Comparison of ENCODE assay signal across 1 cellular context in the genomic region with DNA sequence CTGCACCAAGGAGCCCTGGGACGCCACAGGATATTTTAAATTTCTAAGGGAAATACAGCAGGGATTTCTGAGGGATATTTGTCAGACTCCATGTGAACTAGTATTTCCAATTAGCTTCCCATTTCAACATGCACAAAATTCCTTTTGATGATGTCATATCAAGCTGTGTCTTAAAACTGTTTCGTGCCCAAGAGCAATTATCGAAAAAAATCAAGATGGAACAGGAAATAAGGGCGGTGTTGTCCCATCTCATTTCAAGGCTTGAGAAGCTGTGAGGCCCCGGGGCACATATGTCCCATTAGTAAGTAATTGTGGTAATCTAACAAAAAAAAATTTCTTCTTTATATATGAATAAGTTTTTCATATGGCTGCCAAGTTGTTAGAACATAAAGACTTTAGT.
TF ChIP-seq lines count a peak whose summit lies in the region.

No MANE protein-coding gene starts in this region.

TF ChIP-seq in HepG2, 621 proteins besides CTCF, POLR2A, EP300 and RAD21:
- TF ChIP-seq ATF7 (IDR thresholded peaks at IDR 0.05) (peak; percentile 74), ATF7 (CRISPR knock-in tag; IDR thresholded peaks at IDR 0.05) (no peak), ZNF33B (CRISPR knock-in tag; IDR thresholded peaks at IDR 0.05) (no peak)
